Comparison of ENCODE assay signal across 9 cellular contexts in the genomic region with DNA sequence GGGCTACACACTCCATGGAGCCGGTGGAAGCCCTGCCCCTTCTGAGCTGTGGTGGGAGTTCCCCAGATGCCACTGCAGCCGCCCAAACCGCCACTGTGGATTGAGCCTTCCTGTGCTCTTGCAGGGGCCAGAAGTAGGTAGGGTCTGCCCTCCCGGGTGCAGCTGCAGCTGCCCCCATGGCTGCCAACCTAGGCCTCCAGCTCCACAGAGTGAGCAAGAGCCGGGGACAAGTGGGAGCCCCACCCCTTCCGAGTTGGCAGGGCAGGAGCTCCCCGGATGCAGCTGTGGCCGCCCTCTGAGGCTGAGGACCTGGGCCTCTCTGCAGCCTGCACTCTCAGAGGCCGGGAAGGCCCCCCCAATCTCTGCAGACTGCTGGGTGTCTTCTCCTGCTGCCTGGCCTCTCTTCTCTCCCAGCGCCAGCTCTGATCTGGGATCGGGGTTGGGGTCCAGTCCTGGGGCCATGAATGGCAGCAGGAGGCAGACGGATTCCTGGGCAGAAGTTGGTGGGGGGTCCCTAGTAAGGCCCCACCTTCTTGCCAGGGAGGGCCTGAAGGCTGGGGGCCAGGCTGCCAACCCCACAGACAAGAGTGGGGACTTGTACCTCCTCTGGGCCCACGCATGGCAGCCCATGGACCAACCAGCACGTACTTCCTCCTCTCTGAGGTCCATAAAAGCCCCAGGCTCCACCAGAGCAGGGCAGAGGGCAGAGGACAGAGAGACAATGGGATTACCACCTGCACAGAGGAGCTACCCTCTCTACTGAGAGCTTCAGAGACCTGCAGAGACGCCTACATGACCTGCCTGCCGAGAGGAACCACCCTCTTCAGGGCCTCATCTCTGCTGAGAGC. TPM values are rescaled to one million over a fixed set of nuclear protein-coding genes. Genes with fewer than 3 reads are reported as not detected.
DNase-seq lines count a peak whose midpoint lies in the region; FAIRE-seq and TF ChIP-seq lines count a peak whose summit lies in the region.
"Had no signal": no experiment of that assay in that cellular context is flagged by ENCODE, and none has a peak within 500 bp of the region (broad histone marks: within the 10 kb centered on the region; RNA-seq: fewer than 3 reads in every experiment).

No MANE protein-coding gene starts in this region.

- H3K27me3 Mint-ChIP-seq in activated T-helper 2 cell treated with anti-CD3 and anti-CD28 coated beads, Interferon-gamma antibody, Interleukin-2, Interleukin-4, amounts not matched to agents 10 μg/mL and 5 μg/mL and 100 μg/mL, durations not matched to agents 14 hours and 24 hours and 36 hours (ENCODE audit: low read depth): no peaks in the 10 kb centered on the region

- DNase-seq in GM10248 (ENCODE audit: extremely low spot score) (peak; percentile 52), NCI-H510A treated with DMSO at 0.1 percent for 48 hours (lab: John Stamatoyannopoulos, UW) (peak; percentile 71), osteoblast (ENCODE audit: insufficient read length, low spot score, missing footprints) (peak; percentile 35), NCI-H2171 treated with DMSO at 0.1 percent for 48 hours (lab: John Stamatoyannopoulos, UW) (no peak), superior temporal gyrus (ENCODE audit: extremely low spot score) (no peak), ureter (ENCODE audit: low spot score) (no peak), H54 (ENCODE audit: insufficient read length, low spot score) (no peak)
- DNase-seq in activated T-helper 2 cell treated with anti-CD3 and anti-CD28 coated beads, Interferon-gamma antibody, Interleukin-2, Interleukin-4, amounts not matched to agents 10 μg/mL and 5 μg/mL and 100 μg/mL, durations not matched to agents 14 hours and 24 hours and 36 hours (ENCODE audit: low spot score): peak; percentile 49

- no peak overlapping the region for H3K27ac ChIP-seq in osteoblast (ENCODE audit: low read depth, low read length)

- H3K36me3 Mint-ChIP-seq in activated T-helper 2 cell treated with anti-CD3 and anti-CD28 coated beads, Interferon-gamma antibody, Interleukin-2, Interleukin-4, amounts not matched to agents 10 μg/mL and 5 μg/mL and 100 μg/mL, durations not matched to agents 14 hours and 24 hours and 36 hours (ENCODE audit: low read depth): no peaks in the 10 kb centered on the region

- H3K4me1 Mint-ChIP-seq in activated T-helper 2 cell treated with anti-CD3 and anti-CD28 coated beads, Interferon-gamma antibody, Interleukin-2, Interleukin-4, amounts not matched to agents 10 μg/mL and 5 μg/mL and 100 μg/mL, durations not matched to agents 14 hours and 24 hours and 36 hours (ENCODE audit: low read depth): peaks cover 37% of the 10 kb centered on the region

- TF ChIP-seq POLR2A in H54 (IDR thresholded peaks at IDR 0.05; ENCODE audit: low read depth, low read length): no peak

- no peaks in the 10 kb centered on the region for H3K9me3 ChIP-seq in osteoblast (ENCODE audit: low read depth, low read length)

- no peaks in the 10 kb centered on the region for H3K36me3 ChIP-seq in osteoblast (ENCODE audit: insufficient read depth, low read length)

- H3K9me3 Mint-ChIP-seq in activated T-helper 2 cell treated with anti-CD3 and anti-CD28 coated beads, Interferon-gamma antibody, Interleukin-2, Interleukin-4, amounts not matched to agents 10 μg/mL and 5 μg/mL and 100 μg/mL, durations not matched to agents 14 hours and 24 hours and 36 hours: no peaks in the 10 kb centered on the region

- H3K4me3 ChIP-seq in osteoblast (ENCODE audit: insufficient read depth, low read length): no peak overlapping the region

- TF ChIP-seq CTCF in GM10248 (IDR thresholded peaks at IDR 0.05; ENCODE audit: control extremely low read depth, extremely low read depth, low read depth, missing control alignments) (no peak), osteoblast (IDR thresholded peaks at IDR 0.05; ENCODE audit: extremely low read depth, low read depth, low read length) (no peak)

- intact Hi-C loops in activated T-helper 2 cell treated with anti-CD3 and anti-CD28 coated beads, Interferon-gamma antibody, Interleukin-2, Interleukin-4, amounts not matched to agents 10 μg/mL and 5 μg/mL and 100 μg/mL, durations not matched to agents 14 hours and 24 hours and 36 hours (cut with micrococcal nuclease): loop anchor here (2.0 kb wide), 1 partner anchor 35 kb away; no protein-coding TSS in a partner anchor

- no peaks in the 10 kb centered on the region for H4K20me1 ChIP-seq in osteoblast (ENCODE audit: insufficient read depth, low read length)

- CTCF ChIA-PET in GM10248 (lab: Yijun Ruan, JAX): interaction anchor here (0.7 to 8.4 kb wide), 9 partner anchors 10 to 117 kb away, joined by 3 to 63 read pairs (median 4); no protein-coding TSS in a partner anchor

- H3K4me3 Mint-ChIP-seq in activated T-helper 2 cell treated with anti-CD3 and anti-CD28 coated beads, Interferon-gamma antibody, Interleukin-2, Interleukin-4, amounts not matched to agents 10 μg/mL and 5 μg/mL and 100 μg/mL, durations not matched to agents 14 hours and 24 hours and 36 hours (ENCODE audit: low read depth): peak overlapping the region; percentile 5

- no peak for FAIRE-seq in H54 (lab: Jason Lieb, UNC)
- FAIRE-seq: colon had no signal

- H3K27me3 ChIP-seq in osteoblast (ENCODE audit: insufficient read depth, low read length): no peaks in the 10 kb centered on the region

- peak overlapping the region; percentile 35 for H2AFZ ChIP-seq in osteoblast (ENCODE audit: low read length)

- H3K79me2 ChIP-seq in osteoblast (ENCODE audit: insufficient read depth, low read length): no peaks in the 10 kb centered on the region

- POLR2A ChIA-PET in GM10248 (lab: Yijun Ruan, JAX): interaction anchor here (1.1 to 3.1 kb wide), 2 partner anchors 34 to 37 kb away, joined by 3 to 22 read pairs; a partner anchor contains a TSS

- H3K27ac Mint-ChIP-seq in activated T-helper 2 cell treated with anti-CD3 and anti-CD28 coated beads, Interferon-gamma antibody, Interleukin-2, Interleukin-4, amounts not matched to agents 10 μg/mL and 5 μg/mL and 100 μg/mL, durations not matched to agents 14 hours and 24 hours and 36 hours: peak overlapping the region; percentile 46

- no peak overlapping the region for H3K4me2 ChIP-seq in osteoblast (ENCODE audit: insufficient read depth, low read length)

- H3K4me1 ChIP-seq in osteoblast (ENCODE audit: insufficient read depth, low read length): no peaks in the 10 kb centered on the region

RNA-seq across cellular contexts. Expression of a gene that starts 28.9 kb away (rescaled TPM):
- 94.0 and 102 TPM in 2 replicates for total RNA-seq in activated T-helper 2 cell treated with anti-CD3 and anti-CD28 coated beads, Interferon-gamma antibody, Interleukin-2, Interleukin-4, amounts not matched to agents 10 μg/mL and 5 μg/mL and 100 μg/mL, durations not matched to agents 14 hours and 24 hours and 36 hours
- total RNA-seq in osteoblast (117 and 136 TPM in 2 replicates), ureter (73.7 TPM)

RNA-seq across cellular contexts. Expression of a gene that starts 33.3 kb away (rescaled TPM):
- 203 and 208 TPM in 2 replicates for total RNA-seq in activated T-helper 2 cell treated with anti-CD3 and anti-CD28 coated beads, Interferon-gamma antibody, Interleukin-2, Interleukin-4, amounts not matched to agents 10 μg/mL and 5 μg/mL and 100 μg/mL, durations not matched to agents 14 hours and 24 hours and 36 hours
- total RNA-seq in osteoblast (274 and 354 TPM in 2 replicates), ureter (344 TPM)

RNA-seq across cellular contexts. Expression of a gene that starts 39.1 kb away (rescaled TPM):
- 25.5 and 28.5 TPM in 2 replicates for total RNA-seq in activated T-helper 2 cell treated with anti-CD3 and anti-CD28 coated beads, Interferon-gamma antibody, Interleukin-2, Interleukin-4, amounts not matched to agents 10 μg/mL and 5 μg/mL and 100 μg/mL, durations not matched to agents 14 hours and 24 hours and 36 hours
- total RNA-seq in osteoblast: 76.0 and 82.2 TPM in 2 replicates
- total RNA-seq in ureter: 84.0 TPM

Comparison
In these comparisons a context has a peak if more than half of its experiments do, and no peak if none do; other contexts are left out.
1. DNase-seq: peak in GM10248 (single experiment), NCI-H510A treated with DMSO at 0.1 percent for 48 hours (single experiment), activated T-helper 2 cell treated with anti-CD3 and anti-CD28 coated beads, Interferon-gamma antibody, Interleukin-2, Interleukin-4, amounts not matched to agents 10 μg/mL and 5 μg/mL and 100 μg/mL, durations not matched to agents 14 hours and 24 hours and 36 hours (single experiment) and osteoblast (single experiment); none in NCI-H2171 treated with DMSO at 0.1 percent for 48 hours (single experiment), superior temporal gyrus (single experiment), ureter (single experiment) and H54 (single experiment).